In genomic region chr6:37432590-37432915, GRCh38 we compare ENCODE assay signal across 2 cellular contexts.
TF ChIP-seq lines count a peak whose summit lies in the region.

No MANE protein-coding gene starts in this region.

TF ChIP-seq in H1, 55 proteins besides CTCF, POLR2A, EP300 and RAD21 (continued from another document):
- no peak for TF ChIP-seq E2F6 (IDR thresholded peaks at IDR 0.05)
- TF ChIP-seq RNF2 (IDR thresholded peaks at IDR 0.05; ENCODE audit: borderline replicate concordance, low read depth, low read length, missing control alignments, poor library complexity, severe bottlenecking): no peak
- TF ChIP-seq HDAC6 (IDR thresholded peaks at IDR 0.05; ENCODE audit: low read depth, low read length): no peak
- no peak for TF ChIP-seq USF2 (IDR thresholded peaks at IDR 0.05; ENCODE audit: low read length)
- no peak for TF ChIP-seq ATF3 (IDR thresholded peaks at IDR 0.05; ENCODE audit: insufficient read depth, low read depth, low read length)
- no peak for TF ChIP-seq SP4 (IDR thresholded peaks at IDR 0.05; ENCODE audit: low read length)
- no peak for TF ChIP-seq MAFK (IDR thresholded peaks at IDR 0.05; ENCODE audit: low read depth, low read length)
- TF ChIP-seq HDAC2 (IDR thresholded peaks at IDR 0.05; ENCODE audit: borderline replicate concordance in 1 of 2, low read depth in 2 of 2, low read length in 2 of 2): no peak
- TF ChIP-seq SRF (IDR thresholded peaks at IDR 0.05; ENCODE audit: low read depth, low read length): no peak
- TF ChIP-seq KDM1A (IDR thresholded peaks at IDR 0.05; ENCODE audit: borderline replicate concordance, low read length): no peak
- TF ChIP-seq CBX8 (IDR thresholded peaks at IDR 0.05; ENCODE audit: borderline replicate concordance, low read depth, low read length): no peak
- no peak for TF ChIP-seq SIN3A (conservative IDR thresholded peaks at IDR 0.05 in 1 of 2, IDR thresholded peaks at IDR 0.05 in 1 of 2; ENCODE audit: low read depth in 1 of 2, low read length in 2 of 2)
- no peak for TF ChIP-seq FOSL1 (IDR thresholded peaks at IDR 0.05; ENCODE audit: insufficient read depth, low read depth, low read length)
- TF ChIP-seq CEBPB (IDR thresholded peaks at IDR 0.05; ENCODE audit: low read depth, low read length): no peak
- no peak for TF ChIP-seq CTBP2 (IDR thresholded peaks at IDR 0.05; ENCODE audit: borderline replicate concordance, insufficient read depth, insufficient read length, low read length)

TF ChIP-seq in neural cell, 6 proteins besides CTCF, POLR2A, EP300 and RAD21 (continued from another document):
- TF ChIP-seq REST (IDR thresholded peaks at IDR 0.05; ENCODE audit: borderline replicate concordance): no peak
- TF ChIP-seq EZH2 (IDR thresholded peaks at IDR 0.05; ENCODE audit: borderline replicate concordance, insufficient read depth, low read length, poor library complexity, severe bottlenecking): no peak
- no peak for TF ChIP-seq TAF1 (IDR thresholded peaks at IDR 0.05; ENCODE audit: low read depth)
